Comparison of ENCODE assay signal across 18 cellular contexts in genomic region chr4:1842339-1842895, GRCh38. TPM values are rescaled to one million over a fixed set of nuclear protein-coding genes. Genes with fewer than 3 reads are reported as not detected.
DNase-seq lines count a peak whose midpoint lies in the region; ATAC-seq, FAIRE-seq and TF ChIP-seq lines count a peak whose summit lies in the region.
"Had no signal": no experiment of that assay in that cellular context is flagged by ENCODE, and none has a peak within 500 bp of the region (broad histone marks: within the 10 kb centered on the region; RNA-seq: fewer than 3 reads in every experiment).

No MANE protein-coding gene starts in this region.

- H2AFZ ChIP-seq in astrocyte (ENCODE audit: low read depth, low read length), result no peak overlapping the region

- H3K4me2 ChIP-seq in astrocyte (ENCODE audit: low read length), result peak overlapping the region; percentile 66

- FAIRE-seq in astrocyte (lab: Jason Lieb, UNC), result no peak
- FAIRE-seq: A204.1 had no signal

- intact Hi-C loops in activated CD8-positive, alpha-beta T cell treated with anti-CD3 and anti-CD28 coated beads for 36 hours (cut with micrococcal nuclease), result no loop called here
- intact Hi-C loops in left ventricle myocardium inferior (cut with micrococcal nuclease), result no loop called here

- H3K27ac ChIP-seq in astrocyte (ENCODE audit: low read depth, low read length) (peak overlapping the region; percentile 37), left ventricle myocardium inferior (replicated peaks) (peak overlapping the region; percentile 79)
- H3K27ac ChIP-seq: C4-2B, lower lobe of right lung, Peyer's patch had no signal

- H3K27me3 ChIP-seq in astrocyte (ENCODE audit: insufficient read depth, low read length) (no peaks in the 10 kb centered on the region), left ventricle myocardium inferior (ENCODE audit: low read depth) (no peaks in the 10 kb centered on the region)
- H3K27me3 ChIP-seq: Peyer's patch had no signal

- no peaks in the 10 kb centered on the region for H3K27me3 Mint-ChIP-seq in activated CD8-positive, alpha-beta T cell treated with anti-CD3 and anti-CD28 coated beads, Interleukin-2, amount 10 ng/mL, durations not matched to agents 7 days and 5 days (ENCODE audit: low read depth)
- H3K27me3 Mint-ChIP-seq in activated CD8-positive, alpha-beta T cell treated with anti-CD3 and anti-CD28 coated beads for 36 hours, result no peaks in the 10 kb centered on the region
- no peaks in the 10 kb centered on the region for H3K27me3 Mint-ChIP-seq in astrocyte (ENCODE audit: low read depth, unreplicated experiment)
- H3K27me3 Mint-ChIP-seq: stimulated activated naive B cell treated with anti-CD40 and anti-IgM and Interleukin-4, amounts not matched to agents 10 μg/mL and 1 μg/mL and 100 μg/mL, for 72 hours had no signal

- TF ChIP-seq CTCF in activated CD8-positive, alpha-beta T cell treated with anti-CD3 and anti-CD28 coated beads for 36 hours (IDR thresholded peaks at IDR 0.05), result no peak
- TF ChIP-seq CTCF in astrocyte (IDR thresholded peaks at IDR 0.05; ENCODE audit: insufficient read depth, low read depth, low read length) (no peak), left ventricle myocardium inferior (IDR thresholded peaks at IDR 0.05; ENCODE audit: borderline replicate concordance) (no peak)

- H3K4me1 ChIP-seq in astrocyte (ENCODE audit: insufficient read depth, low read length), result peaks cover 20% of the 10 kb centered on the region
- H3K4me1 ChIP-seq in left ventricle myocardium inferior, result peaks cover 30% of the 10 kb centered on the region
- H3K4me1 ChIP-seq: Peyer's patch had no signal

- peak; percentile 22 for ATAC-seq in activated CD8-positive, alpha-beta T cell treated with anti-CD3 and anti-CD28 coated beads, Interleukin-2, amount 10 ng/mL, durations not matched to agents 7 days and 5 days
- ATAC-seq in activated CD8-positive, alpha-beta T cell treated with anti-CD3 and anti-CD28 coated beads for 36 hours, result no peak
- ATAC-seq in stimulated activated effector memory CD8-positive, alpha-beta T cell treated with anti-CD3 and anti-CD28 coated beads, Interleukin-12 subunit alpha, Interleukin-12 subunit beta, amount 100 ng/mL, for 72 hours, result no peak
- ATAC-seq in HG03175 (IDR thresholded peaks at IDR 0.05; ENCODE audit: unreplicated experiment), result no peak
- ATAC-seq: stimulated activated naive B cell treated with anti-CD40 and anti-IgM and Interleukin-4, amounts not matched to agents 10 μg/mL and 1 μg/mL and 100 μg/mL, for 72 hours had no signal

- H3K79me2 ChIP-seq in astrocyte (ENCODE audit: insufficient read depth, low read length), result peaks cover 47% of the 10 kb centered on the region

- peaks cover 14% of the 10 kb centered on the region for H3K4me1 Mint-ChIP-seq in activated CD8-positive, alpha-beta T cell treated with anti-CD3 and anti-CD28 coated beads, Interleukin-2, amount 10 ng/mL, durations not matched to agents 7 days and 5 days (ENCODE audit: low read depth)
- peaks cover 8% of the 10 kb centered on the region for H3K4me1 Mint-ChIP-seq in activated CD8-positive, alpha-beta T cell treated with anti-CD3 and anti-CD28 coated beads for 36 hours (ENCODE audit: low read depth)
- peaks cover 9% of the 10 kb centered on the region for H3K4me1 Mint-ChIP-seq in astrocyte (ENCODE audit: low read depth, unreplicated experiment)
- H3K4me1 Mint-ChIP-seq in stimulated activated effector memory CD8-positive, alpha-beta T cell treated with anti-CD3 and anti-CD28 coated beads, Interleukin-12 subunit alpha, Interleukin-12 subunit beta, amount 100 ng/mL, for 72 hours, result peaks cover 30% of the 10 kb centered on the region

- peak overlapping the region; percentile 36 for H3K9ac ChIP-seq in astrocyte (ENCODE audit: low read length)

- H3K9me3 Mint-ChIP-seq in activated CD8-positive, alpha-beta T cell treated with anti-CD3 and anti-CD28 coated beads, Interleukin-2, amount 10 ng/mL, durations not matched to agents 7 days and 5 days (ENCODE audit: insufficient read depth), result no peaks in the 10 kb centered on the region
- no peaks in the 10 kb centered on the region for H3K9me3 Mint-ChIP-seq in activated CD8-positive, alpha-beta T cell treated with anti-CD3 and anti-CD28 coated beads for 36 hours
- H3K9me3 Mint-ChIP-seq in astrocyte (ENCODE audit: unreplicated experiment), result no peaks in the 10 kb centered on the region
- no peaks in the 10 kb centered on the region for H3K9me3 Mint-ChIP-seq in stimulated activated effector memory CD8-positive, alpha-beta T cell treated with anti-CD3 and anti-CD28 coated beads, Interleukin-12 subunit alpha, Interleukin-12 subunit beta, amount 100 ng/mL, for 72 hours
- H3K9me3 Mint-ChIP-seq: stimulated activated naive B cell treated with anti-CD40 and anti-IgM and Interleukin-4, amounts not matched to agents 10 μg/mL and 1 μg/mL and 100 μg/mL, for 72 hours had no signal

- H3K36me3 ChIP-seq in astrocyte (ENCODE audit: insufficient read depth, low read length), result peaks cover 17% of the 10 kb centered on the region
- peaks cover 75% of the 10 kb centered on the region for H3K36me3 ChIP-seq in left ventricle myocardium inferior

- no peak for DNase-seq in activated CD8-positive, alpha-beta T cell treated with anti-CD3 and anti-CD28 coated beads, Interleukin-2, amount 10 ng/mL, durations not matched to agents 7 days and 5 days
- DNase-seq in activated CD8-positive, alpha-beta T cell treated with anti-CD3 and anti-CD28 coated beads for 36 hours, result no peak
- DNase-seq in astrocyte (ENCODE audit: low read depth) (no peak), left ventricle myocardium inferior (no peak), germinal center (ENCODE audit: low spot score) (no peak), Ammon's horn (ENCODE audit: low spot score) (no peak)
- no peak for DNase-seq in stimulated activated effector memory CD8-positive, alpha-beta T cell treated with anti-CD3 and anti-CD28 coated beads, Interleukin-12 subunit alpha, Interleukin-12 subunit beta, amount 100 ng/mL, for 72 hours (ENCODE audit: low spot score in 2 of 2)
- DNase-seq: foreskin melanocyte; lower lobe of right lung; NCI-H1417; NCI-H2171 treated with DMSO at 0.1 percent for 48 hours; NCI-H82; Peyer's patch; stimulated activated CD4-positive, alpha-beta T cell treated with anti-CD3 and anti-CD28 coated beads, Interleukin-12 subunit alpha, Interleukin-12 subunit beta, amount 100 ng/mL, for 4 hours; stimulated activated naive B cell treated with anti-CD40 and anti-IgM and Interleukin-4, amounts not matched to agents 10 μg/mL and 1 μg/mL and 100 μg/mL, for 72 hours had no signal

- H4K20me1 ChIP-seq in astrocyte (ENCODE audit: insufficient read depth, low read length), result peaks cover 50% of the 10 kb centered on the region

- H3K4me3 ChIP-seq in astrocyte (ENCODE audit: insufficient read depth, low read depth, low read length) (no peak overlapping the region), left ventricle myocardium inferior (no peak overlapping the region)
- H3K4me3 ChIP-seq: lower lobe of right lung, Peyer's patch had no signal

- CTCF ChIA-PET in activated CD8-positive, alpha-beta T cell treated with anti-CD3 and anti-CD28 coated beads, Interleukin-2, amount 10 ng/mL, durations not matched to agents 7 days and 5 days (lab: Charles Lee), result interaction anchor here (0.6 kb wide), 1 partner anchor 294 kb away, joined by 3 read pairs; no protein-coding TSS in a partner anchor
- CTCF ChIA-PET in activated CD8-positive, alpha-beta T cell treated with anti-CD3 and anti-CD28 coated beads for 36 hours (lab: Charles Lee), result interaction anchor here (0.8 to 1.8 kb wide), 2 partner anchors 58 to 149 kb away, joined by 3 to 7 read pairs; no protein-coding TSS in a partner anchor

- peak overlapping the region; percentile 6 for H3K27ac Mint-ChIP-seq in activated CD8-positive, alpha-beta T cell treated with anti-CD3 and anti-CD28 coated beads, Interleukin-2, amount 10 ng/mL, durations not matched to agents 7 days and 5 days
- no peak overlapping the region for H3K27ac Mint-ChIP-seq in activated CD8-positive, alpha-beta T cell treated with anti-CD3 and anti-CD28 coated beads for 36 hours
- H3K27ac Mint-ChIP-seq in astrocyte (ENCODE audit: unreplicated experiment), result no peak overlapping the region
- H3K27ac Mint-ChIP-seq in stimulated activated effector memory CD8-positive, alpha-beta T cell treated with anti-CD3 and anti-CD28 coated beads, Interleukin-12 subunit alpha, Interleukin-12 subunit beta, amount 100 ng/mL, for 72 hours, result peak overlapping the region; percentile 48
- H3K27ac Mint-ChIP-seq: stimulated activated naive B cell treated with anti-CD40 and anti-IgM and Interleukin-4, amounts not matched to agents 10 μg/mL and 1 μg/mL and 100 μg/mL, for 72 hours had no signal

- H3K9me3 ChIP-seq in astrocyte (ENCODE audit: insufficient read depth, low read depth, low read length) (no peaks in the 10 kb centered on the region), left ventricle myocardium inferior (replicated peaks) (no peaks in the 10 kb centered on the region)
- H3K9me3 ChIP-seq: lower lobe of right lung, Peyer's patch had no signal

- H3K4me3 Mint-ChIP-seq in activated CD8-positive, alpha-beta T cell treated with anti-CD3 and anti-CD28 coated beads, Interleukin-2, amount 10 ng/mL, durations not matched to agents 7 days and 5 days, result no peak overlapping the region
- H3K4me3 Mint-ChIP-seq in activated CD8-positive, alpha-beta T cell treated with anti-CD3 and anti-CD28 coated beads for 36 hours, result no peak overlapping the region
- no peak overlapping the region for H3K4me3 Mint-ChIP-seq in astrocyte (ENCODE audit: unreplicated experiment)
- no peak overlapping the region for H3K4me3 Mint-ChIP-seq in stimulated activated effector memory CD8-positive, alpha-beta T cell treated with anti-CD3 and anti-CD28 coated beads, Interleukin-12 subunit alpha, Interleukin-12 subunit beta, amount 100 ng/mL, for 72 hours
- H3K4me3 Mint-ChIP-seq: stimulated activated naive B cell treated with anti-CD40 and anti-IgM and Interleukin-4, amounts not matched to agents 10 μg/mL and 1 μg/mL and 100 μg/mL, for 72 hours had no signal

- peaks cover 46% of the 10 kb centered on the region for H3K36me3 Mint-ChIP-seq in activated CD8-positive, alpha-beta T cell treated with anti-CD3 and anti-CD28 coated beads, Interleukin-2, amount 10 ng/mL, durations not matched to agents 7 days and 5 days (ENCODE audit: low read depth)
- peaks cover 32% of the 10 kb centered on the region for H3K36me3 Mint-ChIP-seq in activated CD8-positive, alpha-beta T cell treated with anti-CD3 and anti-CD28 coated beads for 36 hours (ENCODE audit: low read depth)
- peaks cover 18% of the 10 kb centered on the region for H3K36me3 Mint-ChIP-seq in astrocyte (ENCODE audit: low read depth, unreplicated experiment)
- H3K36me3 Mint-ChIP-seq in stimulated activated effector memory CD8-positive, alpha-beta T cell treated with anti-CD3 and anti-CD28 coated beads, Interleukin-12 subunit alpha, Interleukin-12 subunit beta, amount 100 ng/mL, for 72 hours, result peaks cover 86% of the 10 kb centered on the region

- POLR2A ChIA-PET in activated CD8-positive, alpha-beta T cell treated with anti-CD3 and anti-CD28 coated beads, Interleukin-2, amount 10 ng/mL, durations not matched to agents 7 days and 5 days (lab: Charles Lee), result no interaction called here
- POLR2A ChIA-PET in activated CD8-positive, alpha-beta T cell treated with anti-CD3 and anti-CD28 coated beads for 36 hours (lab: Charles Lee), result interaction anchor here (0.8 kb wide), 1 partner anchor 31 kb away, joined by 3 read pairs; no protein-coding TSS in a partner anchor

RNA-seq across cellular contexts. Expression of gene LETM1, which starts 13.5 kb away (rescaled TPM):
- 10 to 100 TPM; 56.6 to 58.9 TPM for total RNA-seq in activated CD8-positive, alpha-beta T cell treated with anti-CD3 and anti-CD28 coated beads, Interleukin-2, amount 10 ng/mL, durations not matched to agents 7 days and 5 days
- 10 to 100 TPM; 49.4 to 53.2 TPM for total RNA-seq in activated CD8-positive, alpha-beta T cell treated with anti-CD3 and anti-CD28 coated beads for 36 hours
- total RNA-seq in astrocyte, result 53.1 and 60.3 TPM in 2 replicates
- 38.8 TPM for total RNA-seq in left ventricle myocardium inferior

RNA-seq across cellular contexts. Expression of gene NSD2, which starts 28.8 kb away (rescaled TPM):
- 100 to 1,000 TPM; 287 to 290 TPM for total RNA-seq in activated CD8-positive, alpha-beta T cell treated with anti-CD3 and anti-CD28 coated beads, Interleukin-2, amount 10 ng/mL, durations not matched to agents 7 days and 5 days
- 100 to 1,000 TPM; 219 TPM for total RNA-seq in activated CD8-positive, alpha-beta T cell treated with anti-CD3 and anti-CD28 coated beads for 36 hours
- total RNA-seq in astrocyte (19.2 and 31.3 TPM in 2 replicates), left ventricle myocardium inferior (42.5 TPM)

RNA-seq across cellular contexts. Expression of gene FGFR3, which starts 49.3 kb away (rescaled TPM):
- under 1 TPM; 0.34 to 0.37 TPM for total RNA-seq in activated CD8-positive, alpha-beta T cell treated with anti-CD3 and anti-CD28 coated beads, Interleukin-2, amount 10 ng/mL, durations not matched to agents 7 days and 5 days
- 1 to 10 TPM in 1 of 2 experiments, under 1 TPM in 1; 0.07 to 1.0 TPM for total RNA-seq in activated CD8-positive, alpha-beta T cell treated with anti-CD3 and anti-CD28 coated beads for 36 hours
- total RNA-seq in astrocyte (3.6 and 3.9 TPM in 2 replicates), left ventricle myocardium inferior (3.5 TPM)

Comparison
In these comparisons a context has a peak if more than half of its experiments do, and no peak if none do; other contexts are left out.
1. H3K27ac Mint-ChIP-seq: peak in activated CD8-positive, alpha-beta T cell treated with anti-CD3 and anti-CD28 coated beads, Interleukin-2, amount 10 ng/mL, durations not matched to agents 7 days and 5 days (single experiment) and stimulated activated effector memory CD8-positive, alpha-beta T cell treated with anti-CD3 and anti-CD28 coated beads, Interleukin-12 subunit alpha, Interleukin-12 subunit beta, amount 100 ng/mL, for 72 hours (single experiment); none in activated CD8-positive, alpha-beta T cell treated with anti-CD3 and anti-CD28 coated beads for 36 hours (single experiment) and astrocyte (single experiment).